9 cellular contexts compared by ENCODE assay signal in the genomic region with DNA sequence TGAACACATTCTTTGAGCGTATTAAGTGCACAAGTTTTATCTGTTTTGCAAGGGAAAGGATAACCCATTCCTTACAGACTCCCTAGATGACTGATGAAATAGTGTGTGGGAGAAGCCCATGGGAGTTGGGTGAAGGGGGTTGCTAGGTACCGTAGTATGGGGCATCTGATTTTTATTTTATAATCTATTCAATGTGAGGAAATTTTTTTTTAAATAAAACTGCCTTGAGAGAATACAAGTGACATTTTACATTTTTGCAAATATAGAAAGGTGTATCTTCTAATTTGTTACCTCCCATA. TPM values are rescaled to one million over a fixed set of nuclear protein-coding genes. Genes with fewer than 3 reads are reported as not detected.
DNase-seq lines count a peak whose midpoint lies in the region; ATAC-seq, FAIRE-seq and TF ChIP-seq lines count a peak whose summit lies in the region.
"Had no signal": no experiment of that assay in that cellular context is flagged by ENCODE, and none has a peak within 500 bp of the region (broad histone marks: within the 10 kb centered on the region; RNA-seq: fewer than 3 reads in every experiment).

No MANE protein-coding gene starts in this region.

- CTCF ChIA-PET in CD4-positive, alpha-beta memory T cell (lab: Charles Lee; ENCODE audit: partially characterized antibody), result interaction anchor here (2.0 to 7.1 kb wide), 3 partner anchors 11 to 127 kb away, joined by 5 to 54 read pairs (median 32); partner anchors contain the start of genes FGFBP3 and TNKS2

- DNase-seq in CD4-positive, alpha-beta memory T cell, result no peak
- DNase-seq in NB4 (ENCODE audit: low read depth) (peak; percentile 46), GM19239 (ENCODE audit: insufficient read length, low spot score) (no peak), HUDEP-2 (lab: John Stamatoyannopoulos, UW; ENCODE audit: unreplicated experiment in 76 of 76) (no peak)
- no peak for DNase-seq in NK-92 treated with Interleukin-12 subunit alpha and Interleukin-12 subunit beta, amount 100 ng/mL, for 24 hours (lab: John Stamatoyannopoulos, UW)
- DNase-seq: NCI-H2081 had no signal

- H3K4me1 ChIP-seq in CD4-positive, alpha-beta memory T cell (ENCODE audit: insufficient read depth, low read length), result peaks cover 56% of the 10 kb centered on the region

- H3K4me3 ChIP-seq in CD4-positive, alpha-beta memory T cell (ENCODE audit: low read length in 2 of 2), result no peak overlapping the region
- H3K4me3 ChIP-seq in NB4 (ENCODE audit: low read depth, low read length), result peak overlapping the region; percentile 80

- intact Hi-C loops in CD4-positive, alpha-beta memory T cell (cut with micrococcal nuclease), result loop anchor here (2.0 kb wide), 1 partner anchor 762 kb away; no protein-coding TSS in a partner anchor
- intact Hi-C loops in dendritic cell treated with granulocyte-macrophage colony-stimulating factor and Interleukin-4, amounts not matched to agents 40 ng/mL and 50 ng/mL, for 4 days (cut with micrococcal nuclease), result no loop called here

- H3K27ac Mint-ChIP-seq in CD4-positive, alpha-beta memory T cell, result peak overlapping the region in 3 of 7 donors; percentile 96 to 100 (median 99)
- no peak overlapping the region for H3K27ac Mint-ChIP-seq in dendritic cell treated with granulocyte-macrophage colony-stimulating factor and Interleukin-4, amounts not matched to agents 40 ng/mL and 50 ng/mL, for 4 days
- peak overlapping the region in 2 of 3 experiments; percentile 97 to 98 for H3K27ac Mint-ChIP-seq in nephron

- FAIRE-seq in GM19239 (lab: Jason Lieb, UNC), result no peak

- no peak for TF ChIP-seq CTCF in NB4 (IDR thresholded peaks at IDR 0.05; ENCODE audit: low read depth, low read length)
- no peak for TF ChIP-seq CTCF in nephron (IDR thresholded peaks at IDR 0.05; ENCODE audit: unreplicated experiment in 3 of 3)

- H3K27ac ChIP-seq in CD4-positive, alpha-beta memory T cell (ENCODE audit: low read depth, low read length), result no peak overlapping the region

- H3K4me3 Mint-ChIP-seq in CD4-positive, alpha-beta memory T cell, result peak overlapping the region; percentile 26 to 99 (median 92)
- peak overlapping the region; percentile 90 for H3K4me3 Mint-ChIP-seq in dendritic cell treated with granulocyte-macrophage colony-stimulating factor and Interleukin-4, amounts not matched to agents 40 ng/mL and 50 ng/mL, for 4 days
- peak overlapping the region; percentile 95 to 99 (median 97) for H3K4me3 Mint-ChIP-seq in nephron

- peaks cover 13 to 21% of the 10 kb centered on the region in 2 donors for H3K36me3 Mint-ChIP-seq in CD4-positive, alpha-beta memory T cell
- H3K36me3 Mint-ChIP-seq in dendritic cell treated with granulocyte-macrophage colony-stimulating factor and Interleukin-4, amounts not matched to agents 40 ng/mL and 50 ng/mL, for 4 days (ENCODE audit: low read depth), result peaks cover 30% of the 10 kb centered on the region
- H3K36me3 Mint-ChIP-seq in nephron (ENCODE audit: low read depth), result peaks cover 9% of the 10 kb centered on the region

- no peak for ATAC-seq in GM21447 (IDR thresholded peaks at IDR 0.05; ENCODE audit: unreplicated experiment)

- POLR2A ChIA-PET in CD4-positive, alpha-beta memory T cell (lab: Charles Lee; ENCODE audit: partially characterized antibody), result interaction anchor here (2.3 to 3.8 kb wide), 2 partner anchors 17 to 126 kb away, joined by 40 to 65 read pairs; partner anchors contain the start of genes FGFBP3 and TNKS2

- no peaks in the 10 kb centered on the region for H3K27me3 Mint-ChIP-seq in CD4-positive, alpha-beta memory T cell
- H3K27me3 Mint-ChIP-seq in dendritic cell treated with granulocyte-macrophage colony-stimulating factor and Interleukin-4, amounts not matched to agents 40 ng/mL and 50 ng/mL, for 4 days, result no peaks in the 10 kb centered on the region
- H3K27me3 Mint-ChIP-seq in nephron (ENCODE audit: low read depth), result no peaks in the 10 kb centered on the region

- no peaks in the 10 kb centered on the region for H3K27me3 ChIP-seq in CD4-positive, alpha-beta memory T cell (ENCODE audit: insufficient read depth, low read length)

- H3K9me3 ChIP-seq in CD4-positive, alpha-beta memory T cell (ENCODE audit: control insufficient read depth in 1 of 2, low read length in 2 of 2), result no peaks in the 10 kb centered on the region

- peaks cover 36 to 58% (median 45%) of the 10 kb centered on the region in 4 donors for H3K4me1 Mint-ChIP-seq in CD4-positive, alpha-beta memory T cell
- peaks cover 30% of the 10 kb centered on the region for H3K4me1 Mint-ChIP-seq in dendritic cell treated with granulocyte-macrophage colony-stimulating factor and Interleukin-4, amounts not matched to agents 40 ng/mL and 50 ng/mL, for 4 days (ENCODE audit: low read depth)
- H3K4me1 Mint-ChIP-seq in nephron, result peaks cover 41% of the 10 kb centered on the region

- no peaks in the 10 kb centered on the region for H3K9me3 Mint-ChIP-seq in CD4-positive, alpha-beta memory T cell
- H3K9me3 Mint-ChIP-seq in dendritic cell treated with granulocyte-macrophage colony-stimulating factor and Interleukin-4, amounts not matched to agents 40 ng/mL and 50 ng/mL, for 4 days, result no peaks in the 10 kb centered on the region
- H3K9me3 Mint-ChIP-seq in nephron, result peaks cover 2% of the 10 kb centered on the region

- no peak for TF ChIP-seq POLR2A in NB4 (IDR thresholded peaks at IDR 0.05; ENCODE audit: extremely low read depth, insufficient read length)

- no peaks in the 10 kb centered on the region for H3K36me3 ChIP-seq in CD4-positive, alpha-beta memory T cell (ENCODE audit: insufficient read depth, low read length)

RNA-seq across cellular contexts. Expression of gene BTAF1, which starts 1.4 kb away (rescaled TPM):
- 10 to 100 TPM; 69.1 to 76.9 TPM for total RNA-seq in CD4-positive, alpha-beta memory T cell
- polyA plus RNA-seq in CD4-positive, alpha-beta memory T cell, result 10 to 100 TPM in 1 of 2 donors, 1 to 10 TPM in 1; 6.0 to 13.9 TPM

RNA-seq across cellular contexts. Expression of gene FGFBP3, which starts 15.7 kb away (rescaled TPM):
- 1 to 10 TPM; 6.2 to 6.5 TPM for total RNA-seq in CD4-positive, alpha-beta memory T cell
- 1 to 10 TPM; 1.1 to 2.6 TPM for polyA plus RNA-seq in CD4-positive, alpha-beta memory T cell
